Comparison of ENCODE assay signal across 21 cellular contexts in genomic region chr22:46766611-46767010, GRCh38. TPM values are rescaled to one million over a fixed set of nuclear protein-coding genes. Genes with fewer than 3 reads are reported as not detected.
DNase-seq lines count a peak whose midpoint lies in the region; ATAC-seq and TF ChIP-seq lines count a peak whose summit lies in the region.
"Had no signal": no experiment of that assay in that cellular context is flagged by ENCODE, and none has a peak within 500 bp of the region (broad histone marks: within the 10 kb centered on the region; RNA-seq: fewer than 3 reads in every experiment).

No MANE protein-coding gene starts in this region.

- POLR2A ChIA-PET in CD4-positive, alpha-beta T cell (lab: Charles Lee) = no interaction called here
- POLR2A ChIA-PET in activated B cell treated with CpG ODN at 0.5 μM for 24 hours (lab: Charles Lee) = interaction anchor here (6.2 kb wide), 1 partner anchor 8 kb away, joined by 273 read pairs; no protein-coding TSS in a partner anchor
- POLR2A ChIA-PET in GM10248 (lab: Yijun Ruan, JAX) = interaction anchor here (0.7 kb wide), 1 partner anchor 55 kb away, joined by 7 read pairs; no protein-coding TSS in a partner anchor

- no peak overlapping the region for H3K4me3 Mint-ChIP-seq in T-helper 1 cell treated with Interleukin-12 subunit alpha and Interleukin-12 subunit beta and Interleukin-4 antibody, amounts not matched to agents 30 μg/mL and 1 μg/mL, for 36 hours
- H3K4me3 Mint-ChIP-seq in CD4-positive, alpha-beta T cell = peak overlapping the region; percentile 30
- H3K4me3 Mint-ChIP-seq in activated B cell treated with CpG ODN at 0.5 μM for 24 hours (peak overlapping the region; percentile 83), naive B cell (peak overlapping the region; percentile 71 to 95 (median 82))

- TF ChIP-seq CTCF in CD4-positive, alpha-beta T cell (IDR thresholded peaks at IDR 0.05) = no peak
- no peak for TF ChIP-seq CTCF in activated B cell treated with CpG ODN at 0.5 μM for 24 hours (IDR thresholded peaks at IDR 0.05)
- TF ChIP-seq CTCF in GM10248 (IDR thresholded peaks at IDR 0.05; ENCODE audit: control extremely low read depth, extremely low read depth, low read depth, missing control alignments) = no peak

- CTCF ChIA-PET in CD4-positive, alpha-beta T cell (lab: Charles Lee) = interaction anchor here (0.7 to 0.9 kb wide), 2 partner anchors 28 to 36 kb away, joined by 3 read pairs; no protein-coding TSS in a partner anchor
- CTCF ChIA-PET in activated B cell treated with CpG ODN at 0.5 μM for 24 hours (lab: Charles Lee) (interaction anchor here (1.2 kb wide), 1 partner anchor 8 kb away, joined by 4 read pairs; no protein-coding TSS in a partner anchor), GM10248 (lab: Yijun Ruan, JAX) (interaction anchor here (3.4 to 10.2 kb wide), 2 partner anchors 6 to 37 kb away, joined by 21 to 121 read pairs; partner anchors contain the start of gene TBC1D22A)

- H3K27me3 ChIP-seq in CD4-positive, alpha-beta T cell (ENCODE audit: control insufficient read depth, insufficient read depth, low read length) = no peaks in the 10 kb centered on the region
- H3K27me3 ChIP-seq: breast epithelium, dorsolateral prefrontal cortex, tibial artery had no signal

- peak overlapping the region; percentile 62 for H3K27ac Mint-ChIP-seq in T-helper 1 cell treated with Interleukin-12 subunit alpha and Interleukin-12 subunit beta and Interleukin-4 antibody, amounts not matched to agents 30 μg/mL and 1 μg/mL, for 36 hours
- H3K27ac Mint-ChIP-seq in CD4-positive, alpha-beta T cell = peak overlapping the region; percentile 79
- H3K27ac Mint-ChIP-seq in activated B cell treated with CpG ODN at 0.5 μM for 24 hours (peak overlapping the region; percentile 93), naive B cell (peak overlapping the region; percentile 52 to 100 (median 91))

- no peaks in the 10 kb centered on the region for H3K27me3 Mint-ChIP-seq in T-helper 1 cell treated with Interleukin-12 subunit alpha and Interleukin-12 subunit beta and Interleukin-4 antibody, amounts not matched to agents 30 μg/mL and 1 μg/mL, for 36 hours (ENCODE audit: low read depth)
- H3K27me3 Mint-ChIP-seq in CD4-positive, alpha-beta T cell = no peaks in the 10 kb centered on the region
- no peaks in the 10 kb centered on the region for H3K27me3 Mint-ChIP-seq in activated B cell treated with CpG ODN at 0.5 μM for 24 hours
- H3K27me3 Mint-ChIP-seq in naive B cell = no peaks in the 10 kb centered on the region

- no peak for ATAC-seq in CD4-positive, alpha-beta T cell (ENCODE audit: poor library complexity)
- ATAC-seq in activated B cell treated with CpG ODN at 0.5 μM for 24 hours (ENCODE audit: low read depth) (no peak), naive B cell (ENCODE audit: low read depth in 2 of 2) (no peak)
- ATAC-seq: activated naive CD4-positive, alpha-beta T cell treated with anti-CD3 and anti-CD28 coated beads, Interleukin-2, amount 50 U/mL, for 72 hours; esophagus mucosa; Panc1; SK-N-SH treated with all-trans-retinoic acid at 6 μM for 48 hours had no signal

- DNase-seq in T-helper 1 cell = no peak
- no peak for DNase-seq in CD4-positive, alpha-beta T cell
- DNase-seq in activated B cell treated with CpG ODN at 0.5 μM for 24 hours = no peak
- DNase-seq in naive B cell = no peak
- DNase-seq in GM10248 (ENCODE audit: extremely low spot score) = no peak
- DNase-seq in COR-L47 (lab: John Stamatoyannopoulos, UW) = no peak
- no peak for DNase-seq in NCI-H524 treated with DMSO at 0.1 percent for 48 hours (lab: John Stamatoyannopoulos, UW)
- DNase-seq: C1 segment of cervical spinal cord, DMS79, dorsolateral prefrontal cortex, Kasumi-1, NCI-H2171, NCI-H774, tibial artery had no signal

- no peaks in the 10 kb centered on the region for H3K9me3 ChIP-seq in CD4-positive, alpha-beta T cell (ENCODE audit: control insufficient read depth, low read length)
- H3K9me3 ChIP-seq: breast epithelium, tibial artery had no signal

- intact Hi-C loops in CD4-positive, alpha-beta T cell (cut with DNase I, micrococcal nuclease) = no loop called here
- intact Hi-C loops in activated B cell treated with CpG ODN at 0.5 μM for 24 hours (cut with micrococcal nuclease) = loop anchor here (10.0 kb wide), 1 partner anchor 732 kb away; no protein-coding TSS in a partner anchor

- H3K27ac ChIP-seq in CD4-positive, alpha-beta T cell (ENCODE audit: low read depth, low read length) = no peak overlapping the region
- H3K27ac ChIP-seq: 22Rv1, breast epithelium, tibial artery had no signal

- H3K9me3 Mint-ChIP-seq in T-helper 1 cell treated with Interleukin-12 subunit alpha and Interleukin-12 subunit beta and Interleukin-4 antibody, amounts not matched to agents 30 μg/mL and 1 μg/mL, for 36 hours = no peaks in the 10 kb centered on the region
- no peaks in the 10 kb centered on the region for H3K9me3 Mint-ChIP-seq in CD4-positive, alpha-beta T cell
- no peaks in the 10 kb centered on the region for H3K9me3 Mint-ChIP-seq in activated B cell treated with CpG ODN at 0.5 μM for 24 hours
- H3K9me3 Mint-ChIP-seq in naive B cell = no peaks in the 10 kb centered on the region
- H3K9me3 Mint-ChIP-seq: activated naive CD4-positive, alpha-beta T cell treated with anti-CD3 and anti-CD28 coated beads, Interleukin-2, amount 50 U/mL, for 72 hours had no signal

- peaks cover 24% of the 10 kb centered on the region for H3K36me3 Mint-ChIP-seq in T-helper 1 cell treated with Interleukin-12 subunit alpha and Interleukin-12 subunit beta and Interleukin-4 antibody, amounts not matched to agents 30 μg/mL and 1 μg/mL, for 36 hours (ENCODE audit: low read depth)
- peaks cover 61% of the 10 kb centered on the region for H3K36me3 Mint-ChIP-seq in CD4-positive, alpha-beta T cell (ENCODE audit: low read depth)
- H3K36me3 Mint-ChIP-seq in activated B cell treated with CpG ODN at 0.5 μM for 24 hours (ENCODE audit: low read depth) (peaks cover 52% of the 10 kb centered on the region), naive B cell (peaks cover 8 to 12% of the 10 kb centered on the region in 2 donors)

- H3K4me1 Mint-ChIP-seq in T-helper 1 cell treated with Interleukin-12 subunit alpha and Interleukin-12 subunit beta and Interleukin-4 antibody, amounts not matched to agents 30 μg/mL and 1 μg/mL, for 36 hours (ENCODE audit: low read depth) = peaks cover 41% of the 10 kb centered on the region
- peaks cover 75% of the 10 kb centered on the region for H3K4me1 Mint-ChIP-seq in CD4-positive, alpha-beta T cell (ENCODE audit: low read depth)
- H3K4me1 Mint-ChIP-seq in activated B cell treated with CpG ODN at 0.5 μM for 24 hours (peaks cover 91% of the 10 kb centered on the region), naive B cell (peaks cover 77 to 92% (median 91%) of the 10 kb centered on the region in 3 donors)

RNA-seq across cellular contexts. Expression of gene TBC1D22A, which starts 4.2 kb away (rescaled TPM):
- total RNA-seq in CD4-positive, alpha-beta T cell = 10 to 100 TPM; 27.1 to 31.7 TPM
- 73.0 and 85.9 TPM in 2 replicates for total RNA-seq in activated B cell treated with CpG ODN at 0.5 μM for 24 hours
- polyA plus RNA-seq in naive B cell (ENCODE audit: low read depth in 6 of 6) = 10 to 100 TPM; 47.2 to 74.5 (median 62.6) TPM

RNA-seq across cellular contexts. Expression of gene CERK, which starts 28.6 kb away (rescaled TPM):
- total RNA-seq in CD4-positive, alpha-beta T cell = 10 to 100 TPM; 84.6 to 88.5 TPM
- total RNA-seq in activated B cell treated with CpG ODN at 0.5 μM for 24 hours = 13.8 and 16.9 TPM in 2 replicates
- polyA plus RNA-seq in naive B cell (ENCODE audit: low read depth in 6 of 6) = 10 to 100 TPM in 5 of 6 donors, 1 to 10 TPM in 1; 7.6 to 31.2 (median 19.2) TPM
